Comparison of ENCODE assay signal across 19 cellular contexts in the genomic region with DNA sequence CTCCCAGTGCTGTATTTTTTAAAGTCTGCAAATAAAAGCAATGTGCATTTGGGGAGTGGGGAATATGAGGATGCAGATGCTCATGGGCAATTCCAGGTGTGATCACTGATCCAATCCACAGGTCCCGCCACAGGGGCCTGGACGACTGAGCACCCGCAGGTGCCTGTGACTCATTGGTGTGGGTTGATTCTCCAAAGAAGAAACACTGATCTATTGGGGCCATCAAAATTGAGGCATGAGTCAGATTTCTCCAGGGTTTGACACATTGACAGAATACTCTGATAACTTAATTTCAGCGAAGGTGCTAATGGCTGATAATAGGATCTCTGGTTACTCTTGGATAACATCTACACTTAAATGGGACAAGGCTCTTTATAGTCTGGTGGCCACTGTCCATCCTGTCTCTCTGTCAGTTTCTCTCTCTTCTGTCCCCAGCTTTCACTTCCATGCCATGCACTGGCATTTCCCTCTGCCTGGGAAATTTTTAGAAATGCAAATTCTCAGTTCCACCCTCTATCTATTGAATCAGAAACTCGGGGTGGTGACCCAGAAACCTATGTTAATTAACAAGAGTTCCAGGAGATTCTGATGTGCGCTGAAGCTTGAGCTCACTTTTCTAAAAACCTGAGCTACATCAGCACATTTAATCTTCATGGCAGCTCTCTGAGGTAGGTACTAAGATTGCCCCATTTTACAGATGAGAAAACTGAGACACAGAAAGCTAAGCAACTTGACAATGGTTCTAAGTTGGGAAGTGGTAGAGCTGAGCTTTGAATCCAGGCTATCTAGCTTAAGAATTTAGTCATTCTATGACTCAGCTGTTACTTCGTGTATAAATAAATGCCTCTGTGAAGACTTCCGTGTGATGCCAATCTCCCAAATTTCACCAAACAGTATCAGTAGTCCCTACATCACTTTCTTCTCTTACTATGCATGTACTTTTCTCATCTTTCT. TPM values are rescaled to one million over a fixed set of nuclear protein-coding genes. Genes with fewer than 3 reads are reported as not detected.
DNase-seq lines count a peak whose midpoint lies in the region; ATAC-seq and TF ChIP-seq lines count a peak whose summit lies in the region.
"Had no signal": no experiment of that assay in that cellular context is flagged by ENCODE, and none has a peak within 500 bp of the region (broad histone marks: within the 10 kb centered on the region; RNA-seq: fewer than 3 reads in every experiment).

No MANE protein-coding gene starts in this region.

- H3K4me2 ChIP-seq in OCI-LY3 (ENCODE audit: low read length): peak overlapping the region; percentile 57
- no peak overlapping the region for H3K4me2 ChIP-seq in trophoblast cell (ENCODE audit: low read length)

- no peaks in the 10 kb centered on the region; the same call in 1 of the 2 replicates for H3K27me3 ChIP-seq in OCI-LY3 (ENCODE audit: low read depth, low read length)
- no peaks in the 10 kb centered on the region for H3K27me3 ChIP-seq in trophoblast cell (ENCODE audit: insufficient read depth, low read length)
- no peaks in the 10 kb centered on the region for H3K27me3 ChIP-seq in SJCRH30
- H3K27me3 ChIP-seq: adrenal gland had no signal

- H4K8ac ChIP-seq in trophoblast cell (ENCODE audit: low read depth, low read length): no peak overlapping the region

- peak overlapping the region; percentile 39 for H3K4me3 ChIP-seq in OCI-LY3 (ENCODE audit: low read length)
- H3K4me3 ChIP-seq in coronary artery: peak overlapping the region; percentile 5
- no peak overlapping the region for H3K4me3 ChIP-seq in trophoblast cell (ENCODE audit: low read depth, low read length)
- H3K4me3 ChIP-seq in SJCRH30: no peak overlapping the region
- H3K4me3 ChIP-seq: adrenal gland, HAP-1 had no signal

- no peak overlapping the region for H2BK12ac ChIP-seq in trophoblast cell (ENCODE audit: low read length)

- no peak overlapping the region for H2BK5ac ChIP-seq in trophoblast cell (ENCODE audit: low read depth, low read length, poor library complexity)

- H2BK120ac ChIP-seq in trophoblast cell (ENCODE audit: insufficient read depth, low read length, poor library complexity): no peak overlapping the region

- H3K23ac ChIP-seq in trophoblast cell (ENCODE audit: low read length): no peak overlapping the region

- no peak overlapping the region for H2AFZ ChIP-seq in OCI-LY3 (ENCODE audit: low read depth, low read length)
- no peak overlapping the region for H2AFZ ChIP-seq in trophoblast cell (ENCODE audit: insufficient read depth, low read length, poor library complexity)

- H3K79me2 ChIP-seq in OCI-LY3 (ENCODE audit: low read length) (no peaks in the 10 kb centered on the region), trophoblast cell (ENCODE audit: control insufficient read depth, insufficient read depth, low read length, poor library complexity) (no peaks in the 10 kb centered on the region)

- no peak overlapping the region for H3K4ac ChIP-seq in trophoblast cell (ENCODE audit: low read depth, low read length)

- H4K91ac ChIP-seq in trophoblast cell (ENCODE audit: low read depth, low read length): no peak overlapping the region

- DNase-seq in AG08396 (ENCODE audit: low spot score): peak; percentile 15
- no peak for DNase-seq in coronary artery (ENCODE audit: low spot score)
- peak; percentile 52 to 58 for DNase-seq in trophoblast cell
- no peak for DNase-seq in posterior cingulate gyrus
- no peak for DNase-seq in SJCRH30
- no peak for DNase-seq in HPDE6-E6E7 (ENCODE audit: extremely low spot score)
- DNase-seq: adrenal gland; CD4-positive, alpha-beta memory T cell; DMS79 treated with DMSO at 0.1 percent for 48 hours; glutamatergic neuron; natural killer cell; NCI-H1436; NCI-H2227 treated with DMSO at 0.1 percent for 48 hours; SHP77 had no signal

- no peak overlapping the region for H3K14ac ChIP-seq in trophoblast cell (ENCODE audit: low read length)

- no peak overlapping the region for H2AK5ac ChIP-seq in trophoblast cell (ENCODE audit: low read length)

- H3K9me3 ChIP-seq in OCI-LY3 (ENCODE audit: insufficient read depth, low read length) (no peaks in the 10 kb centered on the region), trophoblast cell (ENCODE audit: insufficient read depth, low read depth, low read length) (no peaks in the 10 kb centered on the region), SJCRH30 (replicated peaks) (no peaks in the 10 kb centered on the region; the same call in 1 of the 2 replicates)
- H3K9me3 ChIP-seq: adrenal gland, HAP-1 had no signal

- no peaks in the 10 kb centered on the region for H3K79me1 ChIP-seq in trophoblast cell (ENCODE audit: low read length)

- no peak overlapping the region for H3K9ac ChIP-seq in OCI-LY3 (ENCODE audit: low read length)
- no peak overlapping the region for H3K9ac ChIP-seq in trophoblast cell (ENCODE audit: low read length)

- no peak for TF ChIP-seq CTCF in OCI-LY3 (IDR thresholded peaks at IDR 0.05; ENCODE audit: low read depth, low read length)
- TF ChIP-seq CTCF in coronary artery (IDR thresholded peaks at IDR 0.05): no peak

- H3K18ac ChIP-seq in trophoblast cell (ENCODE audit: low read length): no peak overlapping the region

- H4K12ac ChIP-seq in trophoblast cell (ENCODE audit: low read depth, low read length): no peak overlapping the region

- ATAC-seq in HG03108 (IDR thresholded peaks at IDR 0.05; ENCODE audit: unreplicated experiment): no peak
- ATAC-seq: natural killer cell, WTC11 had no signal

- no peaks in the 10 kb centered on the region for H4K20me1 ChIP-seq in OCI-LY3 (ENCODE audit: insufficient read depth, low read length)

- intact Hi-C loops in posterior cingulate gyrus (cut with DNase I): no loop called here

- no CpG with 5 or more reads among the region's 8 CpGs for WGBS in trophoblast cell (ENCODE audit: extremely low coverage, insufficient coverage, insufficient read length)

- peaks cover 26% of the 10 kb centered on the region for H3K4me1 ChIP-seq in OCI-LY3 (ENCODE audit: low read length)
- peaks cover 0 to 2% of the 10 kb centered on the region in 2 experiments for H3K4me1 ChIP-seq in trophoblast cell (ENCODE audit: control insufficient read depth in 1 of 2, insufficient read depth in 2 of 2, low read length in 2 of 2)
- no peaks in the 10 kb centered on the region for H3K4me1 ChIP-seq in SJCRH30
- H3K4me1 ChIP-seq: adrenal gland, HAP-1 had no signal

- H3K36me3 ChIP-seq in OCI-LY3 (replicated peaks; ENCODE audit: low read depth, low read length): no peaks in the 10 kb centered on the region
- H3K36me3 ChIP-seq in trophoblast cell (ENCODE audit: control insufficient read depth in 1 of 2, insufficient read depth in 2 of 2, low read length in 2 of 2): no peaks in the 10 kb centered on the region
- no peaks in the 10 kb centered on the region for H3K36me3 ChIP-seq in SJCRH30
- H3K36me3 ChIP-seq: adrenal gland, HAP-1 had no signal

- no peak overlapping the region for H3K27ac ChIP-seq in OCI-LY3 (ENCODE audit: low read length)
- peak overlapping the region; percentile 86 to 92 for H3K27ac ChIP-seq in coronary artery
- H3K27ac ChIP-seq in trophoblast cell (ENCODE audit: low read depth, low read length): no peak overlapping the region
- H3K27ac ChIP-seq in SJCRH30: no peak overlapping the region
- H3K27ac ChIP-seq: adrenal gland had no signal

RNA-seq across cellular contexts. Expression of a gene that starts 10.2 kb away (rescaled TPM):
- 2.5 TPM in 2 replicates for polyA plus RNA-seq in trophoblast cell (2013)
- 0.20 and 0.43 TPM in 2 replicates for total RNA-seq in SJCRH30 (2014; rRNA removed; shearing (Covaris generic))
- total RNA-seq: CD4-positive, alpha-beta memory T cell; lung microvascular endothelial cell had no signal

Comparison
In these comparisons a context has a peak if more than half of its experiments do, and no peak if none do; other contexts are left out.
1. DNase-seq: peak in AG08396 (single experiment) and trophoblast cell (2 of 2); none in coronary artery (single experiment), posterior cingulate gyrus (0 of 10), SJCRH30 (0 of 2) and HPDE6-E6E7 (single experiment).
2. H3K27ac ChIP-seq: peak in coronary artery (2 of 2); none in OCI-LY3 (single experiment), trophoblast cell (single experiment) and SJCRH30 (single experiment).
3. H3K4me3 ChIP-seq: peak in OCI-LY3 (single experiment) and coronary artery (single experiment); none in trophoblast cell (single experiment) and SJCRH30 (single experiment).